Comparison of ENCODE assay signal across 18 cellular contexts in the genomic region with DNA sequence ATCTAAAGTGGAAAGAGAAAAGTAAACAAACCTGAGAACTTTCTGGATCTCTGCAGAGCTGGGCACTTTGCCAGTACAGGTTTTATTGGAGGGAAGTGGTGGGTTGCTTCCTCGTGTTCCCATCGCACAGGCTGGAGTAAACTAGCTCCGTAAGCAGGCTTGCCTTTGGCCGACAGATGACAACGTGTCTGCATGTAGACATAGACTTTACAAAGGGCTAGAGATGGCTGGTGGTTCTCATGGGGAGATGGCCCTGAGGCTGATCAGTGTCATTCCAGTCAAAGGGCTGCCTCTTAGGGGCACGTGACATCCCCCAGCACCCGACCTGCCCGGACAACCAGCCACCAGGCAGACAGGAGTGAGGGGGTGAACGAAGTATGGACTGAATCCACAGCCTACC.
"Had no signal": no experiment of that assay in that cellular context is flagged by ENCODE, and none has a peak within 500 bp of the region (broad histone marks: within the 10 kb centered on the region; RNA-seq: fewer than 3 reads in every experiment).

No MANE protein-coding gene starts in this region.

- H3K27me3 ChIP-seq: ovary, right lobe of liver, upper lobe of left lung had no signal

- H3K4me1 ChIP-seq: body of pancreas, esophagus squamous epithelium, heart right ventricle, neural progenitor cell, right lobe of liver, upper lobe of left lung had no signal

- H3K9ac ChIP-seq: neural progenitor cell had no signal

- ATAC-seq: activated CD8-positive, alpha-beta memory T cell treated with anti-CD3 and anti-CD28 coated beads, Interleukin-2, amount 10 ng/mL, durations not matched to agents 7 days and 5 days; body of pancreas; effector memory CD8-positive, alpha-beta T cell; left ventricle myocardium superior; right lobe of liver; stimulated activated effector memory CD8-positive, alpha-beta T cell treated with anti-CD3 and anti-CD28 coated beads, Interleukin-12 subunit alpha, Interleukin-12 subunit beta, amount 100 ng/mL, for 72 hours had no signal

- H3K27ac ChIP-seq: body of pancreas, esophagus squamous epithelium, heart right ventricle, neural progenitor cell, ovary, right lobe of liver, stomach, upper lobe of left lung had no signal

- H3K36me3 ChIP-seq: esophagus squamous epithelium, heart right ventricle, neural progenitor cell, ovary, right lobe of liver, stomach, upper lobe of left lung had no signal

- DNase-seq: activated CD4-positive, alpha-beta memory T cell treated with anti-CD3 and anti-CD28 coated beads, Interleukin-2, amount 10 ng/mL, durations not matched to agents 7 days and 5 days; activated CD4-positive, alpha-beta T cell treated with anti-CD3 and anti-CD28 coated beads for 4 hours; activated CD8-positive, alpha-beta memory T cell treated with anti-CD3 and anti-CD28 coated beads, Interleukin-2, amount 10 ng/mL, durations not matched to agents 7 days and 5 days; activated naive CD4-positive, alpha-beta T cell treated with Interleukin-2 at 50 U/mL for 16 hours; effector memory CD8-positive, alpha-beta T cell; esophagus squamous epithelium; immature natural killer cell; small intestine; stimulated activated CD4-positive, alpha-beta T cell treated with anti-CD3 and anti-CD28 coated beads, Interleukin-4, amount 100 ng/mL, for 24 hours; stomach had no signal

- H2AFZ ChIP-seq: neural progenitor cell had no signal

- H3K4me3 ChIP-seq: body of pancreas, esophagus squamous epithelium, heart right ventricle, neural progenitor cell, ovary, right lobe of liver, stomach, upper lobe of left lung had no signal

- H3K9me3 ChIP-seq: body of pancreas, esophagus squamous epithelium, right lobe of liver, upper lobe of left lung had no signal
